Comparison of ENCODE assay signal across 8 cellular contexts in the genomic region with DNA sequence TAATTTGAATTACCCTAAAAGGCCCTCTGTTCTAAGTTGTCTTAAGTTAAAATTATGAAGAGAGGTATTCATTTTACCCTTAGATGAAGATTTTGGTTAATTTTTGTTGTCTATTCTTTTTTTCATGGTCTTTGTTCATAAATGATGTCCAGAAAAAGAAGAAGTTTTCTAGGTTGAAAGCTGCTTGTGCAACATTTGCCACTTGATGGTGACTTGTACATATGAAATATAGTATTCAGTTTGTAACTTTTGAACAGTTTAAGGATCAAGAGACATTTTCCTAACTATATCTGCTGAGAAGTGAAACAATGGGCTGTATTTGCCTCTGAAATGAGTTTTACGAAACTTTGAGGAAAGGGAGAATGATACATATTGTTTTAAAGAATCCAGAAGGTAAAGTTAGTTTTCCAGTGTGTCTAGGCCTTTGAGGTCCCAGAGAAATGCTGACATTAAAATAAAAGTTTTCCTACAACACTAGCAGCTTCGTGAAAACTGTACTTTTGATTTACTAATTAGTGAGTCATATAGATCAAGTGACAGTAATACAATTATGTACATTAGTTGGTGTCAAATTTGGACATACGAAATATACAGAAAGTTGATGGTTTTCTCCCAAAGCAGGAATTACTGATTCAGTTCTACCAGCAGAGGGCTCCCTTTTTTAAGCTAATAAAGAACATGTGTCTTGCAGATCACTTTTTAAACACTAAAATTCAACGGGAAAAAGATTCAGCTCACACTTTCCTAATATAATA.
A peak's percentile ranks its signal among the peaks of the same experiment; 100 is the strongest.
DNase-seq lines count a peak whose midpoint lies in the region; TF ChIP-seq lines count a peak whose summit lies in the region.

No MANE protein-coding gene starts in this region.

- WGBS in transverse colon (ENCODE audit: low coverage in 1 of 2), 2 donors = 20 to 21% methylated on average over 1 to 4 of the region's 4 CpGs

- no peak for TF ChIP-seq POLR2A in transverse colon (IDR thresholded peaks at IDR 0.05)

- TF ChIP-seq EP300 in transverse colon (IDR thresholded peaks at IDR 0.05; ENCODE audit: low read depth) = no peak

- in situ Hi-C loops in transverse colon (cut with MboI; ENCODE audit: low pct_ligation_motif_present in 1 of 4, low pct_unique_long_range_greater_than_20kb in 1 of 4, low sequenced_read_pairs in 3 of 4) = loop anchor here (5.0 to 25.0 kb wide), 4 partner anchors 171 to 676 kb away; no protein-coding TSS in a partner anchor

- peaks cover 23% of the 10 kb centered on the region for H3K36me3 ChIP-seq in A673 (ENCODE audit: insufficient read depth, low read length, poor library complexity, severe bottlenecking)
- H3K36me3 ChIP-seq in kidney epithelial cell (ENCODE audit: control insufficient read depth, insufficient read depth, low read length) = no peaks in the 10 kb centered on the region
- peaks cover 0 to 13% (median 8%) of the 10 kb centered on the region in 4 donors for H3K36me3 ChIP-seq in transverse colon

- intact Hi-C loops in A673 (cut with micrococcal nuclease; ENCODE audit: unreplicated experiment) = loop anchor here (1.0 to 5.0 kb wide), 4 partner anchors 174 to 721 kb away; no protein-coding TSS in a partner anchor
- intact Hi-C loops in transverse colon (cut with DNase I; ENCODE audit: low total_unique reads) = no loop called here

- DNase-seq in A673 (ENCODE audit: low spot score) (peak; percentile 79), Daoy (ENCODE audit: low read depth) (peak; percentile 32), NCI-H345 (lab: John Stamatoyannopoulos, UW) (peak; percentile 17), kidney epithelial cell (ENCODE audit: low read depth) (no peak), transverse colon (no peak), HPDE6-E6E7 (ENCODE audit: extremely low spot score) (no peak), HK-2 (ENCODE audit: unreplicated experiment) (no peak)

- H3K27ac ChIP-seq in A673 (ENCODE audit: low read depth, low read length, poor library complexity, severe bottlenecking) (no peak overlapping the region), angular gyrus (ENCODE audit: low read depth, low read length) (peak overlapping the region; percentile 22), transverse colon (peak overlapping the region; percentile 84 to 93 (median 90))

- peaks cover 44% of the 10 kb centered on the region for H3K4me1 ChIP-seq in A673 (ENCODE audit: insufficient read depth, low read length, poor library complexity, severe bottlenecking)
- H3K4me1 ChIP-seq in transverse colon = peaks cover 37 to 80% (median 66%) of the 10 kb centered on the region in 4 donors

- TF ChIP-seq CTCF in A673 (conservative IDR thresholded peaks at IDR 0.05; ENCODE audit: low read depth, low read length) = peak; percentile 80
- peak; percentile 59 for TF ChIP-seq CTCF in kidney epithelial cell (IDR thresholded peaks at IDR 0.05; ENCODE audit: insufficient read depth, low read length, poor library complexity, severe bottlenecking)
- TF ChIP-seq CTCF in transverse colon (IDR thresholded peaks at IDR 0.05) = peak; percentile 77 to 87 (median 78)

- CTCF ChIA-PET in A673 (lab: Charles Lee) = interaction anchor here (0.6 to 1.1 kb wide), 4 partner anchors 10 to 716 kb away, joined by 3 to 4 read pairs (median 3); no protein-coding TSS in a partner anchor

- no TSS peak for BruUV-seq in A673 (replicated peaks; lab: Mats Ljungman, UMichigan)

- POLR2A ChIA-PET in A673 (lab: Charles Lee; ENCODE audit: low non-redundant PET) = no interaction called here

- H3K27me3 ChIP-seq in A673 (replicated peaks; ENCODE audit: insufficient read depth, low read depth, low read length, poor library complexity) = no peaks in the 10 kb centered on the region
- no peaks in the 10 kb centered on the region for H3K27me3 ChIP-seq in kidney epithelial cell (ENCODE audit: control insufficient read depth, insufficient read depth, low read length)
- no peaks in the 10 kb centered on the region for H3K27me3 ChIP-seq in transverse colon

- H3K9me3 ChIP-seq in A673 (ENCODE audit: low read depth, low read length, poor library complexity, severe bottlenecking) (no peaks in the 10 kb centered on the region), transverse colon (no peaks in the 10 kb centered on the region)

- H3K4me3 ChIP-seq in A673 (ENCODE audit: low read depth, low read length, poor library complexity, severe bottlenecking) (no peak overlapping the region), kidney epithelial cell (ENCODE audit: low read depth, low read length) (no peak overlapping the region), transverse colon (no peak overlapping the region)

Comparison
In these comparisons a context has a peak if more than half of its experiments do, and no peak if none do; other contexts are left out.
1. DNase-seq: peak in A673 (single experiment), Daoy (single experiment) and NCI-H345 (single experiment); none in kidney epithelial cell (single experiment), transverse colon (single experiment), HPDE6-E6E7 (single experiment) and HK-2 (single experiment).
2. Peak in every context shown above with its lines, with median percentiles within 50 percentile points of each other: CTCF ChIP-seq.